In the genomic region with DNA sequence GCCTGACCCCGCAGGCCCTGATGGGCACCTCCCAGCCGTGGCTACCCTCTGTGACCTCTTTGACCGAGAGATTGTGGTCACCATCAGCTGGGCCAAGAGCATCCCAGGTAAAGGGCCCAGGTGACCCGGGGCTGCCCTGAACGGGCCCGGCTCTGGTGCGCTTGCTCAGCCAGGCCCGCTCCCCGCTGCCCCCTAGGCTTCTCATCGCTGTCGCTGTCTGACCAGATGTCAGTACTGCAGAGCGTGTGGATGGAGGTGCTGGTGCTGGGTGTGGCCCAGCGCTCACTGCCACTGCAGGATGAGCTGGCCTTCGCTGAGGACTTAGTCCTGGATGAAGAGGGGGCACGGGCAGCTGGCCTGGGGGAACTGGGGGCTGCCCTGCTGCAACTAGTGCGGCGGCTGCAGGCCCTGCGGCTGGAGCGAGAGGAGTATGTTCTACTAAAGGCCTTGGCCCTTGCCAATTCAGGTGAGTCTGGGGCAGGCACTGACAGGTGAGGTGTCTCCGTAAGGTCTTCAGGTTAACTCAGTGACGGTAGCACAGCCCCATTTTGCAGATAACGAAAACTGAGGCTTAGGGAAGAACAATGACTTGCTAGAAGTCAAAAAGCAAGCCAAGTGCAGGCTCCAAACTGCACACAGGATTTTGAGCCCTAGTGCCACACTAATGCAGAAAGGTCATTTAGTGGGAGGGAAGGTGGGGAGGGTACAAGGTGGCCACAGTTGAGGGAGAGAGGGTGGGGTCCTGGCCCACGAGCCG, we compare ENCODE assay signal across 13 cellular contexts. TPM values are rescaled to one million over a fixed set of nuclear protein-coding genes. Genes with fewer than 3 reads are reported as not detected.
DNase-seq lines count a peak whose midpoint lies in the region; ATAC-seq, FAIRE-seq and TF ChIP-seq lines count a peak whose summit lies in the region.
"Had no signal": no experiment of that assay in that cellular context is flagged by ENCODE, and none has a peak within 500 bp of the region (broad histone marks: within the 10 kb centered on the region; RNA-seq: fewer than 3 reads in every experiment).

No MANE protein-coding gene starts in this region.

- no peak overlapping the region for H3K4me3 Mint-ChIP-seq in CD4-positive, alpha-beta T cell
- H3K4me3 Mint-ChIP-seq in activated T-helper 1 cell treated with anti-CD3 and anti-CD28 coated beads, Interleukin-12 subunit alpha, Interleukin-12 subunit beta, Interleukin-2, Interleukin-4 antibody, amounts not matched to agents 30 ng/mL and 10 ng/mL and 1 ng/mL, durations not matched to agents 14 hours and 24 hours and 36 hours: peak overlapping the region; percentile 45
- peak overlapping the region; percentile 56 to 72 (median 70) for H3K4me3 Mint-ChIP-seq in nephron

- no peaks in the 10 kb centered on the region for H3K9me3 Mint-ChIP-seq in CD4-positive, alpha-beta T cell
- H3K9me3 Mint-ChIP-seq in activated T-helper 1 cell treated with anti-CD3 and anti-CD28 coated beads, Interleukin-12 subunit alpha, Interleukin-12 subunit beta, Interleukin-2, Interleukin-4 antibody, amounts not matched to agents 30 ng/mL and 10 ng/mL and 1 ng/mL, durations not matched to agents 14 hours and 24 hours and 36 hours: no peaks in the 10 kb centered on the region
- H3K9me3 Mint-ChIP-seq in nephron: no peaks in the 10 kb centered on the region

- intact Hi-C loops in CD4-positive, alpha-beta T cell (cut with DNase I, micrococcal nuclease): loop anchor here in 1 of 2 experiments (5.0 kb wide), 1 partner anchor 42 kb away; a partner anchor contains a TSS
- intact Hi-C loops in activated T-helper 1 cell treated with anti-CD3 and anti-CD28 coated beads, Interleukin-12 subunit alpha, Interleukin-12 subunit beta, Interleukin-2, Interleukin-4 antibody, amounts not matched to agents 30 ng/mL and 10 ng/mL and 1 ng/mL, durations not matched to agents 14 hours and 24 hours and 36 hours (cut with micrococcal nuclease): loop anchor here (5.0 kb wide), 1 partner anchor 328 kb away; a partner anchor contains a TSS

- CTCF ChIA-PET in CD4-positive, alpha-beta T cell (lab: Charles Lee): no interaction called here
- CTCF ChIA-PET in HEK293 (lab: Yijun Ruan, JAX): interaction anchor here (1.0 to 5.0 kb wide), 2 partner anchors 14 to 40 kb away, joined by 3 to 85 read pairs; no protein-coding TSS in a partner anchor

- no peak for FAIRE-seq in D721Med (lab: Jason Lieb, UNC)
- FAIRE-seq: keratinocyte had no signal

- H3K4me3 ChIP-seq in HEK293 (ENCODE audit: low read depth, low read length): no peak overlapping the region

- no peaks in the 10 kb centered on the region for H3K27me3 ChIP-seq in CD4-positive, alpha-beta T cell (ENCODE audit: control insufficient read depth, insufficient read depth, low read length)

- H3K27ac Mint-ChIP-seq in CD4-positive, alpha-beta T cell: peak overlapping the region; percentile 47
- H3K27ac Mint-ChIP-seq in activated T-helper 1 cell treated with anti-CD3 and anti-CD28 coated beads, Interleukin-12 subunit alpha, Interleukin-12 subunit beta, Interleukin-2, Interleukin-4 antibody, amounts not matched to agents 30 ng/mL and 10 ng/mL and 1 ng/mL, durations not matched to agents 14 hours and 24 hours and 36 hours: no peak overlapping the region
- no peak overlapping the region for H3K27ac Mint-ChIP-seq in nephron

- H3K4me1 ChIP-seq in HEK293 (ENCODE audit: control insufficient read depth, insufficient read depth, low read length): no peaks in the 10 kb centered on the region

- H3K27ac ChIP-seq in CD4-positive, alpha-beta T cell (ENCODE audit: low read depth, low read length): no peak overlapping the region
- H3K27ac ChIP-seq in HEK293 (ENCODE audit: extremely low read depth, low read depth, low read length): no peak overlapping the region

- POLR2A ChIA-PET in CD4-positive, alpha-beta T cell (lab: Charles Lee): interaction anchor here (4.0 kb wide), 1 partner anchor 11 kb away, joined by 105 read pairs; a partner anchor contains a TSS
- POLR2A ChIA-PET in HEK293 (lab: Yijun Ruan, JAX): no interaction called here

- peaks cover 0 to 36% of the 10 kb centered on the region in 2 experiments; a peak in 1 of 3 replicates for H3K36me3 ChIP-seq in HEK293 (ENCODE audit: control insufficient read depth in 2 of 2, insufficient read depth in 1 of 2, low read length in 2 of 2)

- H3K4me1 Mint-ChIP-seq in CD4-positive, alpha-beta T cell (ENCODE audit: low read depth): peaks cover 41% of the 10 kb centered on the region
- peaks cover 24% of the 10 kb centered on the region for H3K4me1 Mint-ChIP-seq in activated T-helper 1 cell treated with anti-CD3 and anti-CD28 coated beads, Interleukin-12 subunit alpha, Interleukin-12 subunit beta, Interleukin-2, Interleukin-4 antibody, amounts not matched to agents 30 ng/mL and 10 ng/mL and 1 ng/mL, durations not matched to agents 14 hours and 24 hours and 36 hours (ENCODE audit: low read depth)
- peaks cover 21% of the 10 kb centered on the region for H3K4me1 Mint-ChIP-seq in nephron

- no peaks in the 10 kb centered on the region for H3K9me3 ChIP-seq in CD4-positive, alpha-beta T cell (ENCODE audit: control insufficient read depth, low read length)
- no peaks in the 10 kb centered on the region for H3K9me3 ChIP-seq in HEK293 (ENCODE audit: control insufficient read depth, insufficient read depth, low read depth, low read length)

- TF ChIP-seq CTCF in CD4-positive, alpha-beta T cell (IDR thresholded peaks at IDR 0.05): no peak
- TF ChIP-seq CTCF in HEK293 (tag by site-specific recombination; IDR thresholded peaks at IDR 0.05) (peak; percentile 33; the same call in 1 of the 2 replicates), nephron (IDR thresholded peaks at IDR 0.05; ENCODE audit: unreplicated experiment in 3 of 3) (no peak), D721Med (IDR thresholded peaks at IDR 0.05; ENCODE audit: insufficient read depth, missing control alignments) (no peak)

- no peak for ATAC-seq in CD4-positive, alpha-beta T cell (ENCODE audit: poor library complexity)
- ATAC-seq: sciatic nerve had no signal

- no peaks in the 10 kb centered on the region for H3K27me3 Mint-ChIP-seq in CD4-positive, alpha-beta T cell
- H3K27me3 Mint-ChIP-seq in activated T-helper 1 cell treated with anti-CD3 and anti-CD28 coated beads, Interleukin-12 subunit alpha, Interleukin-12 subunit beta, Interleukin-2, Interleukin-4 antibody, amounts not matched to agents 30 ng/mL and 10 ng/mL and 1 ng/mL, durations not matched to agents 14 hours and 24 hours and 36 hours (ENCODE audit: insufficient read depth): no peaks in the 10 kb centered on the region
- no peaks in the 10 kb centered on the region for H3K27me3 Mint-ChIP-seq in nephron (ENCODE audit: low read depth)
- H3K27me3 Mint-ChIP-seq: CD4-positive, CD25-positive, alpha-beta regulatory T cell had no signal

- DNase-seq in CD4-positive, alpha-beta T cell: no peak
- no peak for DNase-seq in activated T-helper 1 cell treated with anti-CD3 and anti-CD28 coated beads, Interleukin-12 subunit alpha, Interleukin-12 subunit beta, Interleukin-2, Interleukin-4 antibody, amounts not matched to agents 30 ng/mL and 10 ng/mL and 1 ng/mL, durations not matched to agents 14 hours and 24 hours and 36 hours (ENCODE audit: low spot score)
- DNase-seq in HK-2 (ENCODE audit: unreplicated experiment) (no peak), amygdala (lab: John Stamatoyannopoulos, UW) (no peak), D721Med (ENCODE audit: insufficient read length, low spot score) (no peak), NK-92 (lab: John Stamatoyannopoulos, UW; ENCODE audit: unreplicated experiment) (no peak)
- DNase-seq: CD4-positive, CD25-positive, alpha-beta regulatory T cell; GOT3; NCI-H2107 had no signal

- peaks cover 50% of the 10 kb centered on the region for H3K36me3 Mint-ChIP-seq in CD4-positive, alpha-beta T cell (ENCODE audit: low read depth)
- peaks cover 21% of the 10 kb centered on the region for H3K36me3 Mint-ChIP-seq in activated T-helper 1 cell treated with anti-CD3 and anti-CD28 coated beads, Interleukin-12 subunit alpha, Interleukin-12 subunit beta, Interleukin-2, Interleukin-4 antibody, amounts not matched to agents 30 ng/mL and 10 ng/mL and 1 ng/mL, durations not matched to agents 14 hours and 24 hours and 36 hours (ENCODE audit: low read depth)
- peaks cover 16% of the 10 kb centered on the region for H3K36me3 Mint-ChIP-seq in nephron (ENCODE audit: low read depth)

RNA-seq across cellular contexts. Expression of a gene that starts 2.4 kb away (rescaled TPM):
- 10 to 100 TPM; 70.5 to 71.4 TPM for total RNA-seq in CD4-positive, alpha-beta T cell
- total RNA-seq in activated T-helper 1 cell treated with anti-CD3 and anti-CD28 coated beads, Interleukin-12 subunit alpha, Interleukin-12 subunit beta, Interleukin-2, Interleukin-4 antibody, amounts not matched to agents 30 ng/mL and 10 ng/mL and 1 ng/mL, durations not matched to agents 14 hours and 24 hours and 36 hours: 307 and 312 TPM in 2 replicates

RNA-seq across cellular contexts. Expression of a gene that starts 2.9 kb away (rescaled TPM):
- total RNA-seq in CD4-positive, alpha-beta T cell: 10 to 100 TPM; 31.7 to 33.1 TPM
- 89.0 and 100 TPM in 2 replicates for total RNA-seq in activated T-helper 1 cell treated with anti-CD3 and anti-CD28 coated beads, Interleukin-12 subunit alpha, Interleukin-12 subunit beta, Interleukin-2, Interleukin-4 antibody, amounts not matched to agents 30 ng/mL and 10 ng/mL and 1 ng/mL, durations not matched to agents 14 hours and 24 hours and 36 hours

RNA-seq across cellular contexts. Expression of a gene that starts 9.7 kb away (rescaled TPM):
- total RNA-seq in CD4-positive, alpha-beta T cell: 10 to 100 TPM; 10.9 to 12.0 TPM
- total RNA-seq in activated T-helper 1 cell treated with anti-CD3 and anti-CD28 coated beads, Interleukin-12 subunit alpha, Interleukin-12 subunit beta, Interleukin-2, Interleukin-4 antibody, amounts not matched to agents 30 ng/mL and 10 ng/mL and 1 ng/mL, durations not matched to agents 14 hours and 24 hours and 36 hours: 64.4 and 67.3 TPM in 2 replicates

RNA-seq across cellular contexts. Expression of a gene that starts 14.8 kb away (rescaled TPM):
- total RNA-seq in CD4-positive, alpha-beta T cell: not detected
- total RNA-seq in activated T-helper 1 cell treated with anti-CD3 and anti-CD28 coated beads, Interleukin-12 subunit alpha, Interleukin-12 subunit beta, Interleukin-2, Interleukin-4 antibody, amounts not matched to agents 30 ng/mL and 10 ng/mL and 1 ng/mL, durations not matched to agents 14 hours and 24 hours and 36 hours: 0.47 TPM in 1 of 2 replicates, not detected in the other
- total RNA-seq: CD4-positive, CD25-positive, alpha-beta regulatory T cell; sciatic nerve had no signal

RNA-seq across cellular contexts. Expression of a gene that starts 23.9 kb away (rescaled TPM):
- under 1 TPM in 1 of 2 experiments, not detected in 1; 0.14 TPM for total RNA-seq in CD4-positive, alpha-beta T cell
- 0.16 and 0.29 TPM in 2 replicates for total RNA-seq in activated T-helper 1 cell treated with anti-CD3 and anti-CD28 coated beads, Interleukin-12 subunit alpha, Interleukin-12 subunit beta, Interleukin-2, Interleukin-4 antibody, amounts not matched to agents 30 ng/mL and 10 ng/mL and 1 ng/mL, durations not matched to agents 14 hours and 24 hours and 36 hours
- total RNA-seq: CD4-positive, CD25-positive, alpha-beta regulatory T cell; sciatic nerve had no signal
